Comparison of ENCODE assay signal across 23 cellular contexts in genomic region chr1:6276765-6277555, GRCh38. TPM values are rescaled to one million over a fixed set of nuclear protein-coding genes. Genes with fewer than 3 reads are reported as not detected.
DNase-seq lines count a peak whose midpoint lies in the region; ATAC-seq, FAIRE-seq and TF ChIP-seq lines count a peak whose summit lies in the region.
"Had no signal": no experiment of that assay in that cellular context is flagged by ENCODE, and none has a peak within 500 bp of the region (broad histone marks: within the 10 kb centered on the region; RNA-seq: fewer than 3 reads in every experiment).

No MANE protein-coding gene starts in this region.

- no peak overlapping the region for H3K4ac ChIP-seq in H1 (replicated peaks; ENCODE audit: insufficient read length, low read depth, low read length)

- H2BK20ac ChIP-seq in H1 (ENCODE audit: low read length) = no peak overlapping the region

- TF ChIP-seq EP300 in H1 (IDR thresholded peaks at IDR 0.05; ENCODE audit: borderline replicate concordance in 1 of 2, low read depth in 2 of 2, low read length in 2 of 2) (no peak), neural cell (conservative IDR thresholded peaks at IDR 0.05; ENCODE audit: poor library complexity, severe bottlenecking) (no peak), transverse colon (IDR thresholded peaks at IDR 0.05; ENCODE audit: low read depth) (no peak)

- H3K9ac ChIP-seq in H1 (replicated peaks in 1 of 4; ENCODE audit: extremely low read depth in 1 of 4, low read depth in 3 of 4, low read length in 3 of 4) (no peak overlapping the region; a peak in 1 of 7 replicates), neural cell (ENCODE audit: low read length) (peak overlapping the region; percentile 78)

- no peak overlapping the region for H3K23ac ChIP-seq in H1 (ENCODE audit: insufficient read length)

- H3K14ac ChIP-seq in H1 (ENCODE audit: insufficient read length) = no peak overlapping the region

- no peaks in the 10 kb centered on the region for H3K9me2 ChIP-seq in neural cell (ENCODE audit: insufficient read depth, low read length)

- H2BK120ac ChIP-seq in H1 (replicated peaks; ENCODE audit: low read depth, low read length) = no peak overlapping the region

- in situ Hi-C loops in transverse colon (cut with MboI; ENCODE audit: low pct_ligation_motif_present in 1 of 4, low pct_unique_long_range_greater_than_20kb in 1 of 4, low sequenced_read_pairs in 3 of 4) = no loop called here

- no peak overlapping the region for H2BK12ac ChIP-seq in H1 (ENCODE audit: low read depth, low read length)

- H3K4me3 ChIP-seq in heart left ventricle = peak overlapping the region in 5 of 12 donors; percentile 16 to 50 (median 38)
- H3K4me3 ChIP-seq in H1 (ENCODE audit: extremely low read depth in 1 of 4, insufficient read depth in 2 of 4, low read depth in 3 of 4, low read length in 4 of 4) = no peak overlapping the region
- H3K4me3 ChIP-seq in neural cell (ENCODE audit: low read length) = peak overlapping the region; percentile 55
- no peak overlapping the region for H3K4me3 ChIP-seq in transverse colon

- H2AK5ac ChIP-seq in H1 (ENCODE audit: low read depth, low read length) = no peak overlapping the region

- H3K18ac ChIP-seq in H1 (ENCODE audit: extremely low read depth, low read length) = no peak overlapping the region; the same call in 1 of the 2 replicates

- peaks cover 3 to 5% of the 10 kb centered on the region in 2 experiments for H4K20me1 ChIP-seq in H1 (replicated peaks in 1 of 2; ENCODE audit: control insufficient read depth in 1 of 2, insufficient read depth in 2 of 2, low read length in 2 of 2)
- no peaks in the 10 kb centered on the region for H4K20me1 ChIP-seq in neural cell (ENCODE audit: insufficient read depth)

- TF ChIP-seq RAD21 in H1 (IDR thresholded peaks at IDR 0.05 in 1 of 2, conservative IDR thresholded peaks at IDR 0.05 in 1 of 2; ENCODE audit: low read depth in 2 of 2, low read length in 2 of 2) = no peak
- TF ChIP-seq RAD21 in neural cell (conservative IDR thresholded peaks at IDR 0.05) = no peak

- intact Hi-C loops in heart left ventricle (cut with DNase I) = no loop called here
- intact Hi-C loops in Right ventricle myocardium inferior (cut with DNase I) = no loop called here
- intact Hi-C loops in transverse colon (cut with DNase I; ENCODE audit: low total_unique reads) = no loop called here

- peaks cover 0 to 17% (median 8%) of the 10 kb centered on the region in 12 donors for H3K4me1 ChIP-seq in heart left ventricle
- H3K4me1 ChIP-seq in H1 (replicated peaks in 1 of 4; ENCODE audit: control insufficient read depth in 3 of 4, insufficient read depth in 4 of 4, low read length in 3 of 4) = peaks cover 0 to 25% (median 13%) of the 10 kb centered on the region in 4 experiments; a peak in 6 of 7 replicates
- peaks cover 10 to 38% (median 20%) of the 10 kb centered on the region in 4 donors for H3K4me1 ChIP-seq in transverse colon
- H3K4me1 ChIP-seq: upper lobe of right lung had no signal

- H3K56ac ChIP-seq in H1 (replicated peaks; ENCODE audit: insufficient read length, low read depth, low read length) = no peak overlapping the region

- no peaks in the 10 kb centered on the region for H3K79me2 ChIP-seq in H1 (ENCODE audit: control insufficient read depth in 1 of 2, insufficient read depth in 2 of 2, low read length in 2 of 2)
- no peaks in the 10 kb centered on the region for H3K79me2 ChIP-seq in neural cell (replicated peaks; ENCODE audit: insufficient read depth, low read length)

- no peak overlapping the region for H3K4me2 ChIP-seq in H1 (ENCODE audit: insufficient read depth in 1 of 2, low read depth in 2 of 2, low read length in 2 of 2)
- H3K4me2 ChIP-seq in neural cell (ENCODE audit: low read length) = no peak overlapping the region

- no peak overlapping the region for H2BK15ac ChIP-seq in H1 (ENCODE audit: low read length)

- no peaks in the 10 kb centered on the region for H3K9me3 ChIP-seq in heart left ventricle
- no peaks in the 10 kb centered on the region for H3K9me3 ChIP-seq in H1 (ENCODE audit: insufficient read depth in 2 of 2, low read depth in 1 of 2, low read length in 1 of 2)
- no peaks in the 10 kb centered on the region for H3K9me3 ChIP-seq in neural cell (ENCODE audit: low read length)
- no peaks in the 10 kb centered on the region for H3K9me3 ChIP-seq in transverse colon
- H3K9me3 ChIP-seq: upper lobe of right lung had no signal

- H3K27me3 ChIP-seq in heart left ventricle (no peaks in the 10 kb centered on the region), H1 (replicated peaks in 1 of 4; ENCODE audit: control insufficient read depth in 3 of 4, extremely low read depth in 1 of 4, insufficient read depth in 3 of 4, low read length in 3 of 4) (no peaks in the 10 kb centered on the region), neural cell (ENCODE audit: insufficient read depth, low read depth, low read length) (no peaks in the 10 kb centered on the region), transverse colon (no peaks in the 10 kb centered on the region)
- H3K27me3 ChIP-seq: brain microvascular endothelial cell, upper lobe of right lung had no signal

- POLR2A ChIA-PET in H1 (lab: Charles Lee; ENCODE audit: partially characterized antibody) = no interaction called here

- H2BK5ac ChIP-seq in H1 (ENCODE audit: low read depth, low read length) = no peak overlapping the region; the same call in 1 of the 2 replicates

- TF ChIP-seq POLR2A in heart left ventricle (IDR thresholded peaks at IDR 0.05) (no peak), H1 (IDR thresholded peaks at IDR 0.05; ENCODE audit: control extremely low read depth in 1 of 2, low read depth in 2 of 2, low read length in 2 of 2) (no peak), transverse colon (IDR thresholded peaks at IDR 0.05) (no peak)

- no peak overlapping the region for H4K91ac ChIP-seq in H1 (replicated peaks; ENCODE audit: insufficient read length, low read length)

- peaks cover 3% of the 10 kb centered on the region; the same call in 1 of the 2 replicates for H3K79me1 ChIP-seq in H1 (ENCODE audit: low read depth, low read length)

- TF ChIP-seq CTCF in heart left ventricle (IDR thresholded peaks at IDR 0.05) = no peak
- TF ChIP-seq CTCF in H1 (IDR thresholded peaks at IDR 0.05; ENCODE audit: control extremely low read depth in 1 of 3, insufficient read depth in 1 of 3, low read depth in 1 of 3, low read length in 3 of 3) = no peak
- TF ChIP-seq CTCF in neural cell (IDR thresholded peaks at IDR 0.05; ENCODE audit: poor library complexity, severe bottlenecking) = no peak
- no peak for TF ChIP-seq CTCF in transverse colon (IDR thresholded peaks at IDR 0.05)

- FAIRE-seq in H1 (lab: Jason Lieb, UNC) = no peak
- FAIRE-seq: A204.1, HTR-8/SVneo had no signal

- DNase-seq in heart left ventricle = no peak
- no peak for DNase-seq in Right ventricle myocardium inferior (ENCODE audit: missing footprints)
- DNase-seq in H1 (ENCODE audit: low read depth in 1 of 2, low spot score in 2 of 2) = no peak
- no peak for DNase-seq in transverse colon
- no peak for DNase-seq in T-helper 9 cell
- DNase-seq: activated CD4-positive, alpha-beta T cell treated with anti-CD3 and anti-CD28 coated beads, Interleukin-2, amount 50 U/mL, for 48 hours; activated naive CD4-positive, alpha-beta T cell treated with anti-CD3 and anti-CD28 coated beads, Interleukin-2, amount 50 U/mL, for 16 hours; activated T-cell treated with anti-CD3 and anti-CD28 coated beads, Interleukin-2, amount 50 U/mL, for 1 hour; CD4-positive, alpha-beta T cell; DMS79 treated with DMSO at 0.1 percent for 48 hours; effector CD4-positive, alpha-beta T cell; islet precursor cell; NCI-H1105 treated with DMSO at 0.1 percent for 48 hours; stimulated activated CD4-positive, alpha-beta T cell treated with anti-CD3 and anti-CD28 coated beads, Interleukin-15, amount 100 ng/mL, for 24 hours; stimulated activated naive CD4-positive, alpha-beta T cell; upper lobe of right lung had no signal

- H3K27ac ChIP-seq in heart left ventricle = peak overlapping the region in 10 of 12 donors; percentile 61 to 91 (median 82)
- H3K27ac ChIP-seq in H1 (ENCODE audit: low read depth, low read length) = no peak overlapping the region
- H3K27ac ChIP-seq in neural cell (ENCODE audit: low read length) = peak overlapping the region; percentile 97
- H3K27ac ChIP-seq in transverse colon = peak overlapping the region in 3 of 4 donors; percentile 57 to 68 (median 66)

- no peaks in the 10 kb centered on the region for H3K23me2 ChIP-seq in H1 (ENCODE audit: low read depth, low read length)

- H3K36me3 ChIP-seq in heart left ventricle (no peaks in the 10 kb centered on the region), H1 (ENCODE audit: control insufficient read depth in 2 of 4, insufficient read depth in 4 of 4, low read length in 3 of 4) (no peaks in the 10 kb centered on the region; a peak in 2 of 8 replicates), neural cell (ENCODE audit: insufficient read depth, low read length) (no peaks in the 10 kb centered on the region), transverse colon (no peaks in the 10 kb centered on the region)
- H3K36me3 ChIP-seq: brain microvascular endothelial cell, upper lobe of right lung had no signal

- no peaks in the 10 kb centered on the region for H3F3A ChIP-seq in neural cell (ENCODE audit: insufficient read depth, low read length, poor library complexity, severe bottlenecking)

- no peak overlapping the region for H2AFZ ChIP-seq in H1 (ENCODE audit: low read length)
- no peak overlapping the region for H2AFZ ChIP-seq in neural cell (ENCODE audit: low read depth, low read length)

- WGBS in heart left ventricle, 4 donors = 84 to 87% (median 85%) methylated on average over 10 to 20 of the region's 20 CpGs
- 90% methylated on average over 19 of the region's 20 CpGs; no CpG with 5 or more reads in 1 of the 2 experiments for WGBS in H1 (ENCODE audit: extremely low coverage in 1 of 2, insufficient coverage in 1 of 2, insufficient read length in 1 of 2, insufficient replicate concordance in 2 of 2, low coverage in 1 of 2, low lambda C conversion rate in 2 of 2, missing lambda C conversion rate in 1 of 2), 2 experiments
- 85% methylated on average over 18 of the region's 20 CpGs; no CpG with 5 or more reads in 1 of the 2 donors for WGBS in transverse colon (ENCODE audit: low coverage in 1 of 2), 2 donors

- H4K5ac ChIP-seq in H1 (ENCODE audit: insufficient read length, low read depth, low read length) = no peak overlapping the region

- CTCF ChIA-PET in H1 (lab: Charles Lee; ENCODE audit: partially characterized antibody) = interaction anchor here (0.6 to 10.6 kb wide), 13 partner anchors 9 to 158 kb away, joined by 3 to 122 read pairs (median 4); no protein-coding TSS in a partner anchor

- H4K8ac ChIP-seq in H1 (ENCODE audit: extremely low read depth, insufficient read depth, low read length) = peak overlapping the region; percentile 90; the same call in 1 of the 2 replicates

- ATAC-seq in heart left ventricle (no peak), Right ventricle myocardium inferior (no peak), HG02938 (IDR thresholded peaks at IDR 0.05; ENCODE audit: unreplicated experiment) (no peak), GM18861 (IDR thresholded peaks at IDR 0.05; ENCODE audit: unreplicated experiment) (no peak)
- ATAC-seq: HCT116, upper lobe of right lung had no signal

RNA-seq across cellular contexts. Expression of gene GPR153, which starts 16.1 kb away (rescaled TPM):
- total RNA-seq in heart left ventricle (10 to 100 TPM in 1 of 9 donors, 1 to 10 TPM in 8; 2.7 to 30.0 (median 4.8) TPM), Right ventricle myocardium inferior (10.6 TPM), transverse colon (10 to 100 TPM; 15.6 to 38.2 (median 27.8) TPM)
- polyA plus RNA-seq in heart left ventricle (1 to 10 TPM; 2.7 to 4.7 TPM), H1 (2011; rRNA removed) (8.1 and 15.6 TPM in 2 replicates), neural cell (26.9 and 34.6 TPM in 2 replicates)
- 5.7 and 6.1 TPM in 2 replicates for total RNA-seq in H1 (2021; fragmentation: NEBNext Ultra II Directional; extraction: Animal tissue kit (Norgen Biotek cat#: 25700))
- 8.1 TPM for polyA plus RNA-seq in H1 (2011; cell fraction: cytosol; rRNA removed)
- 16.5 TPM for polyA plus RNA-seq in H1 (2011; cell fraction: nucleus; rRNA removed)
- polyA plus RNA-seq in H1 (2012, experiment 1 of 2) = 4.3 to 8.8 TPM (median 7.7 TPM) in 4 replicates
- polyA plus RNA-seq in H1 (2012, experiment 2 of 2) = 6.5 TPM
- 4.3 TPM for polyA plus RNA-seq in H1 (2013, experiment 1 of 2)
- polyA plus RNA-seq in H1 (2013, experiment 2 of 2) = 3.9 TPM
- 5.0 and 7.9 TPM in 2 replicates for polyA minus RNA-seq in H1 (2011; rRNA and poly(A)+ RNA removed)
- polyA minus RNA-seq in H1 (2011; cell fraction: cytosol; rRNA and poly(A)+ RNA removed) = 8.3 TPM
- polyA minus RNA-seq in H1 (2011; cell fraction: nucleus; rRNA and poly(A)+ RNA removed) = 9.7 TPM
- polyA minus RNA-seq in neural cell = 42.4 and 45.5 TPM in 2 replicates

RNA-seq across cellular contexts. Expression of gene HES3, which starts 33.0 kb away (rescaled TPM):
- total RNA-seq in heart left ventricle (not detected), Right ventricle myocardium inferior (not detected), transverse colon (not detected)
- polyA plus RNA-seq in heart left ventricle (not detected), H1 (2011; rRNA removed) (38.8 and 105 TPM in 2 replicates), neural cell (not detected in 2 replicates)
- total RNA-seq in H1 (2021; fragmentation: NEBNext Ultra II Directional; extraction: Animal tissue kit (Norgen Biotek cat#: 25700)) = 54.3 and 67.9 TPM in 2 replicates
- 39.6 TPM for polyA plus RNA-seq in H1 (2011; cell fraction: cytosol; rRNA removed)
- 96.6 TPM for polyA plus RNA-seq in H1 (2011; cell fraction: nucleus; rRNA removed)
- polyA plus RNA-seq in H1 (2012, experiment 1 of 2) = 54.8 to 62.4 TPM (median 58.8 TPM) in 4 replicates
- polyA plus RNA-seq in H1 (2012, experiment 2 of 2) = 66.2 TPM
- 28.3 TPM for polyA plus RNA-seq in H1 (2013, experiment 1 of 2)
- polyA plus RNA-seq in H1 (2013, experiment 2 of 2) = 27.2 TPM
- 4.3 and 6.6 TPM in 2 replicates for polyA minus RNA-seq in H1 (2011; rRNA and poly(A)+ RNA removed)
- polyA minus RNA-seq in H1 (2011; cell fraction: cytosol; rRNA and poly(A)+ RNA removed) = 51.3 TPM
- 55.7 TPM for polyA minus RNA-seq in H1 (2011; cell fraction: nucleus; rRNA and poly(A)+ RNA removed)
- polyA minus RNA-seq in neural cell = not detected in 2 replicates
- total RNA-seq: CD4-positive, alpha-beta T cell; upper lobe of right lung had no signal

RNA-seq across cellular contexts. Expression of gene ICMT, which starts 41.2 kb away (rescaled TPM):
- total RNA-seq in heart left ventricle = 100 to 1,000 TPM in 2 of 9 donors, 10 to 100 TPM in 7; 48.7 to 102 (median 64.1) TPM
- polyA plus RNA-seq in heart left ventricle = 10 to 100 TPM; 26.8 to 61.6 TPM
- total RNA-seq in Right ventricle myocardium inferior = 58.8 TPM
- 105 and 106 TPM in 2 replicates for total RNA-seq in H1 (2021; fragmentation: NEBNext Ultra II Directional; extraction: Animal tissue kit (Norgen Biotek cat#: 25700))
- 67.4 and 68.4 TPM in 2 replicates for polyA plus RNA-seq in H1 (2011; rRNA removed)
- polyA plus RNA-seq in H1 (2011; cell fraction: cytosol; rRNA removed) = 70.0 TPM
- 53.5 TPM for polyA plus RNA-seq in H1 (2011; cell fraction: nucleus; rRNA removed)
- 72.0 to 85.5 TPM (median 82.2 TPM) in 4 replicates for polyA plus RNA-seq in H1 (2012, experiment 1 of 2)
- polyA plus RNA-seq in H1 (2012, experiment 2 of 2) = 66.0 TPM
- polyA plus RNA-seq in H1 (2013, experiment 1 of 2) = 80.2 TPM
- 101 TPM for polyA plus RNA-seq in H1 (2013, experiment 2 of 2)
- polyA minus RNA-seq in H1 (2011; rRNA and poly(A)+ RNA removed) = 101 and 111 TPM in 2 replicates
- 77.6 TPM for polyA minus RNA-seq in H1 (2011; cell fraction: cytosol; rRNA and poly(A)+ RNA removed)
- 47.2 TPM for polyA minus RNA-seq in H1 (2011; cell fraction: nucleus; rRNA and poly(A)+ RNA removed)
- polyA plus RNA-seq in neural cell = 21.1 and 23.3 TPM in 2 replicates
- 40.4 and 41.9 TPM in 2 replicates for polyA minus RNA-seq in neural cell
- total RNA-seq in transverse colon = 10 to 100 TPM; 21.3 to 84.1 (median 61.8) TPM

Comparison
In these comparisons a context has a peak if more than half of its experiments do, and no peak if none do; other contexts are left out.
1. RNA of gene HES3, which starts 33.0 kb away (total RNA-seq): 54.3 to 67.9 TPM in H1; not detected in heart left ventricle, not detected in Right ventricle myocardium inferior (single experiment) and not detected in transverse colon; every median in the first group is over 10 times any median in the second.